Comparison of ENCODE assay signal across 1 cellular context in the genomic region with DNA sequence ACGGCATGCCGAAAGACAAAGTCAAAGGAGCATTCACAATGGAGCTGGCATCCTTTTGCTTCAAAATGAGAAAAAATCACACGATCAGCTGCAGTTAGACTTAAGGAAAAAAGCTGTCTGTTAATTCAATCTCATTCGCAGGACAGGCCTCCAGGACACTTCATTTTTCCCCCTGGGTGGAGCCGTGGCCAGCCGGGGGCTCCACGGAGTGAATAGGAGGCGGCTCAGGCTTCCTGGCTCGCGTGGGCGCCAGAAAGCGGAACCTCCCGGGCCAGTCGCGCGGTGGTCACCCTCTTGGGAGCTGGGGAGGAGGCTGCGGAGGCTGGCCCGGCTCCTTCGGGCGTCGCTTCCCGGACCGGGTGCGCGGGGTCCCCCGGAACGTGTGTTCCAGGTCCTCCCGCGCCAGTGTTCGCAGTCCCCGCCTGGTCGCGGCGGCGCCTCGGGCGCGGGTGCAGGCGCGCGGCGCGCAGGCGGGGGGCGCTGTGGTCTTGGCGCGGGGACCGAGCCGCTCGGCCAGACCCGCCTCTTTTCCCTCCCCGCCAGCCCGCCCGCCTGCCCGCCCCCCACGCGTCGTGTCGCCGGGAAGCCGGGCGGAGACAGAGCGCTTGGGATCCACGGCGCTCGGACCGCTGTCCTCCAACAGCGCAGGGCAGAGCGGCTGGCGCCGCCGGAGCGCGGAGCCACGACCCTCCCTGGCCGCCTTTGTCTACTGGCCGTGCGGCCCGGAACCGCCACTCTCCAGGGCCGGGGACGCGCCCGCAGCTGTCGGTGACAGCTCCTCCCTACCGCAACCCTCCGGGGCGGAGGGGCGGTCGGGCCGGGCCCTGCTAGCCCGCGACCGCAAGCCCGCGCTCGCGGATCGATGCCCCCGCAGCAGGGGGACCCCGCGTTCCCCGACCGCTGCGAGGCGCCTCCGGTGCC.
TF ChIP-seq lines count a peak whose summit lies in the region.

A gene (plus strand): TSS at position 599 of the 921 bp plus-strand sequence. CDS start 264 bp downstream, at position 863.

TF ChIP-seq in HepG2, 621 proteins besides CTCF, POLR2A, EP300 and RAD21 (continued from another document and continues in another):
- no peak for TF ChIP-seq TSC22D2 (CRISPR knock-in tag; IDR thresholded peaks at IDR 0.05; ENCODE audit: borderline replicate concordance)
- TF ChIP-seq NR1H2 (CRISPR knock-in tag; IDR thresholded peaks at IDR 0.05; ENCODE audit: borderline replicate concordance, low read depth), result no peak
- TF ChIP-seq ZNF790 (CRISPR knock-in tag; IDR thresholded peaks at IDR 0.05; ENCODE audit: borderline replicate concordance), result no peak; the same call in 1 of the 2 replicates
- TF ChIP-seq, protein P1, sequence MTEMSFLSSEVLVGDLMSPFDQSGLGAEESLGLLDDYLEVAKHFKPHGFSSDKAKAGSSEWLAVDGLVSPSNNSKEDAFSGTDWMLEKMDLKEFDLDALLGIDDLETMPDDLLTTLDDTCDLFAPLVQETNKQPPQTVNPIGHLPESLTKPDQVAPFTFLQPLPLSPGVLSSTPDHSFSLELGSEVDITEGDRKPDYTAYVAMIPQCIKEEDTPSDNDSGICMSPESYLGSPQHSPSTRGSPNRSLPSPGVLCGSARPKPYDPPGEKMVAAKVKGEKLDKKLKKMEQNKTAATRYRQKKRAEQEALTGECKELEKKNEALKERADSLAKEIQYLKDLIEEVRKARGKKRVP (CRISPR knock-in tag; IDR thresholded peaks at IDR 0.05), result no peak
- no peak; the same call in 1 of the 2 replicates for TF ChIP-seq ZNF776 (CRISPR knock-in tag; IDR thresholded peaks at IDR 0.05)
- 0 out of 2 replicates have a peak, but pooled peaks have one; percentile 30 for TF ChIP-seq GLI4 (CRISPR knock-in tag; IDR thresholded peaks at IDR 0.05; ENCODE audit: borderline replicate concordance)
- TF ChIP-seq SRF (IDR thresholded peaks at IDR 0.05; ENCODE audit: low read depth, low read length), result no peak
- no peak for TF ChIP-seq ZNF484 (CRISPR knock-in tag; IDR thresholded peaks at IDR 0.05; ENCODE audit: borderline replicate concordance, low read depth)
- TF ChIP-seq PCBP2 (optimal IDR thresholded peaks at IDR 0.05; ENCODE audit: low read depth, low read length, poor library complexity, severe bottlenecking), result no peak
- no peak; the same call in 1 of the 2 replicates for TF ChIP-seq MTF1 (CRISPR knock-in tag; IDR thresholded peaks at IDR 0.05)
- TF ChIP-seq, protein P2, sequence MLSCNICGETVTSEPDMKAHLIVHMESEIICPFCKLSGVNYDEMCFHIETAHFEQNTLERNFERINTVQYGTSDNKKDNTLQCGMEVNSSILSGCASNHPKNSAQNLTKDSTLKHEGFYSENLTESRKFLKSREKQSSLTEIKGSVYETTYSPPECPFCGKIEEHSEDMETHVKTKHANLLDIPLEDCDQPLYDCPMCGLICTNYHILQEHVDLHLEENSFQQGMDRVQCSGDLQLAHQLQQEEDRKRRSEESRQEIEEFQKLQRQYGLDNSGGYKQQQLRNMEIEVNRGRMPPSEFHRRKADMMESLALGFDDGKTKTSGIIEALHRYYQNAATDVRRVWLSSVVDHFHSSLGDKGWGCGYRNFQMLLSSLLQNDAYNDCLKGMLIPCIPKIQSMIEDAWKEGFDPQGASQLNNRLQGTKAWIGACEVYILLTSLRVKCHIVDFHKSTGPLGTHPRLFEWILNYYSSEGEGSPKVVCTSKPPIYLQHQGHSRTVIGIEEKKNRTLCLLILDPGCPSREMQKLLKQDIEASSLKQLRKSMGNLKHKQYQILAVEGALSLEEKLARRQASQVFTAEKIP (CRISPR knock-in tag; IDR thresholded peaks at IDR 0.05; ENCODE audit: borderline replicate concordance), result no peak
- 0 out of 2 replicates have a peak, but pooled peaks have one; percentile 21 for TF ChIP-seq HMG20A (CRISPR knock-in tag; IDR thresholded peaks at IDR 0.05; ENCODE audit: borderline replicate concordance)
- TF ChIP-seq, protein P3, sequence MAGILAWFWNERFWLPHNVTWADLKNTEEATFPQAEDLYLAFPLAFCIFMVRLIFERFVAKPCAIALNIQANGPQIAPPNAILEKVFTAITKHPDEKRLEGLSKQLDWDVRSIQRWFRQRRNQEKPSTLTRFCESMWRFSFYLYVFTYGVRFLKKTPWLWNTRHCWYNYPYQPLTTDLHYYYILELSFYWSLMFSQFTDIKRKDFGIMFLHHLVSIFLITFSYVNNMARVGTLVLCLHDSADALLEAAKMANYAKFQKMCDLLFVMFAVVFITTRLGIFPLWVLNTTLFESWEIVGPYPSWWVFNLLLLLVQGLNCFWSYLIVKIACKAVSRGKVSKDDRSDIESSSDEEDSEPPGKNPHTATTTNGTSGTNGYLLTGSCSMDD (CRISPR knock-in tag; IDR thresholded peaks at IDR 0.05), result no peak
- no peak for TF ChIP-seq RNF2 (conservative IDR thresholded peaks at IDR 0.05; ENCODE audit: low read depth)
- TF ChIP-seq TCF7 (IDR thresholded peaks at IDR 0.05; ENCODE audit: low read depth), result no peak
- TF ChIP-seq, protein P4, sequence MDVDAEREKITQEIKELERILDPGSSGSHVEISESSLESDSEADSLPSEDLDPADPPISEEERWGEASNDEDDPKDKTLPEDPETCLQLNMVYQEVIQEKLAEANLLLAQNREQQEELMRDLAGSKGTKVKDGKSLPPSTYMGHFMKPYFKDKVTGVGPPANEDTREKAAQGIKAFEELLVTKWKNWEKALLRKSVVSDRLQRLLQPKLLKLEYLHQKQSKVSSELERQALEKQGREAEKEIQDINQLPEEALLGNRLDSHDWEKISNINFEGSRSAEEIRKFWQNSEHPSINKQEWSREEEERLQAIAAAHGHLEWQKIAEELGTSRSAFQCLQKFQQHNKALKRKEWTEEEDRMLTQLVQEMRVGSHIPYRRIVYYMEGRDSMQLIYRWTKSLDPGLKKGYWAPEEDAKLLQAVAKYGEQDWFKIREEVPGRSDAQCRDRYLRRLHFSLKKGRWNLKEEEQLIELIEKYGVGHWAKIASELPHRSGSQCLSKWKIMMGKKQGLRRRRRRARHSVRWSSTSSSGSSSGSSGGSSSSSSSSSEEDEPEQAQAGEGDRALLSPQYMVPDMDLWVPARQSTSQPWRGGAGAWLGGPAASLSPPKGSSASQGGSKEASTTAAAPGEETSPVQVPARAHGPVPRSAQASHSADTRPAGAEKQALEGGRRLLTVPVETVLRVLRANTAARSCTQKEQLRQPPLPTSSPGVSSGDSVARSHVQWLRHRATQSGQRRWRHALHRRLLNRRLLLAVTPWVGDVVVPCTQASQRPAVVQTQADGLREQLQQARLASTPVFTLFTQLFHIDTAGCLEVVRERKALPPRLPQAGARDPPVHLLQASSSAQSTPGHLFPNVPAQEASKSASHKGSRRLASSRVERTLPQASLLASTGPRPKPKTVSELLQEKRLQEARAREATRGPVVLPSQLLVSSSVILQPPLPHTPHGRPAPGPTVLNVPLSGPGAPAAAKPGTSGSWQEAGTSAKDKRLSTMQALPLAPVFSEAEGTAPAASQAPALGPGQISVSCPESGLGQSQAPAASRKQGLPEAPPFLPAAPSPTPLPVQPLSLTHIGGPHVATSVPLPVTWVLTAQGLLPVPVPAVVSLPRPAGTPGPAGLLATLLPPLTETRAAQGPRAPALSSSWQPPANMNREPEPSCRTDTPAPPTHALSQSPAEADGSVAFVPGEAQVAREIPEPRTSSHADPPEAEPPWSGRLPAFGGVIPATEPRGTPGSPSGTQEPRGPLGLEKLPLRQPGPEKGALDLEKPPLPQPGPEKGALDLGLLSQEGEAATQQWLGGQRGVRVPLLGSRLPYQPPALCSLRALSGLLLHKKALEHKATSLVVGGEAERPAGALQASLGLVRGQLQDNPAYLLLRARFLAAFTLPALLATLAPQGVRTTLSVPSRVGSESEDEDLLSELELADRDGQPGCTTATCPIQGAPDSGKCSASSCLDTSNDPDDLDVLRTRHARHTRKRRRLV (CRISPR knock-in tag; IDR thresholded peaks at IDR 0.05), result no peak
- TF ChIP-seq ZNF501 (CRISPR knock-in tag; IDR thresholded peaks at IDR 0.05), result no peak; the same call in 1 of the 2 replicates
- TF ChIP-seq, protein P5, sequence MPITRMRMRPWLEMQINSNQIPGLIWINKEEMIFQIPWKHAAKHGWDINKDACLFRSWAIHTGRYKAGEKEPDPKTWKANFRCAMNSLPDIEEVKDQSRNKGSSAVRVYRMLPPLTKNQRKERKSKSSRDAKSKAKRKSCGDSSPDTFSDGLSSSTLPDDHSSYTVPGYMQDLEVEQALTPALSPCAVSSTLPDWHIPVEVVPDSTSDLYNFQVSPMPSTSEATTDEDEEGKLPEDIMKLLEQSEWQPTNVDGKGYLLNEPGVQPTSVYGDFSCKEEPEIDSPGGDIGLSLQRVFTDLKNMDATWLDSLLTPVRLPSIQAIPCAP (CRISPR knock-in tag; IDR thresholded peaks at IDR 0.05; ENCODE audit: low read depth), result no peak
- no peak for TF ChIP-seq SRSF9 (IDR thresholded peaks at IDR 0.05; ENCODE audit: borderline replicate concordance, insufficient read depth, low read depth, low read length, poor library complexity, severe bottlenecking)
- peak; percentile 77; the same call in 1 of the 2 replicates for TF ChIP-seq ZFP82 (CRISPR knock-in tag; IDR thresholded peaks at IDR 0.05; ENCODE audit: borderline replicate concordance)
- TF ChIP-seq HNF4A (CRISPR knock-in tag; IDR thresholded peaks at IDR 0.05), result no peak
- TF ChIP-seq, protein P6, sequence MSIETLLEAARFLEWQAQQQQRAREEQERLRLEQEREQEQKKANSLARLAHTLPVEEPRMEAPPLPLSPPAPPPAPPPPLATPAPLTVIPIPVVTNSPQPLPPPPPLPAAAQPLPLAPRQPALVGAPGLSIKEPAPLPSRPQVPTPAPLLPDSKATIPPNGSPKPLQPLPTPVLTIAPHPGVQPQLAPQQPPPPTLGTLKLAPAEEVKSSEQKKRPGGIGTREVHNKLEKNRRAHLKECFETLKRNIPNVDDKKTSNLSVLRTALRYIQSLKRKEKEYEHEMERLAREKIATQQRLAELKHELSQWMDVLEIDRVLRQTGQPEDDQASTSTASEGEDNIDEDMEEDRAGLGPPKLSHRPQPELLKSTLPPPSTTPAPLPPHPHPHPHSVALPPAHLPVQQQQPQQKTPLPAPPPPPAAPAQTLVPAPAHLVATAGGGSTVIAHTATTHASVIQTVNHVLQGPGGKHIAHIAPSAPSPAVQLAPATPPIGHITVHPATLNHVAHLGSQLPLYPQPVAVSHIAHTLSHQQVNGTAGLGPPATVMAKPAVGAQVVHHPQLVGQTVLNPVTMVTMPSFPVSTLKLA (IDR thresholded peaks at IDR 0.05), result no peak
- peak; percentile 58; the same call in 1 of the 2 replicates for TF ChIP-seq ZSCAN25 (CRISPR knock-in tag; IDR thresholded peaks at IDR 0.05)
- peak; percentile 80 for TF ChIP-seq HOXA3 (CRISPR knock-in tag; IDR thresholded peaks at IDR 0.05)
- no peak for TF ChIP-seq ZNF780A (CRISPR knock-in tag; IDR thresholded peaks at IDR 0.05)
- no peak for TF ChIP-seq ZNF326 (CRISPR knock-in tag; IDR thresholded peaks at IDR 0.05; ENCODE audit: borderline replicate concordance)
- TF ChIP-seq FOXC1 (CRISPR knock-in tag; IDR thresholded peaks at IDR 0.05; ENCODE audit: borderline replicate concordance), result 0 out of 2 replicates have a peak, but pooled peaks have one; percentile 35
- no peak for TF ChIP-seq EHMT2 (IDR thresholded peaks at IDR 0.05; ENCODE audit: borderline replicate concordance, low read depth, low read length)
- no peak for TF ChIP-seq ZNF335 (CRISPR knock-in tag; IDR thresholded peaks at IDR 0.05)
- TF ChIP-seq SIN3B (IDR thresholded peaks at IDR 0.05; ENCODE audit: low read length), result no peak
- no peak for TF ChIP-seq ZNF598 (CRISPR knock-in tag; IDR thresholded peaks at IDR 0.05; ENCODE audit: borderline replicate concordance)
- TF ChIP-seq, protein P7, sequence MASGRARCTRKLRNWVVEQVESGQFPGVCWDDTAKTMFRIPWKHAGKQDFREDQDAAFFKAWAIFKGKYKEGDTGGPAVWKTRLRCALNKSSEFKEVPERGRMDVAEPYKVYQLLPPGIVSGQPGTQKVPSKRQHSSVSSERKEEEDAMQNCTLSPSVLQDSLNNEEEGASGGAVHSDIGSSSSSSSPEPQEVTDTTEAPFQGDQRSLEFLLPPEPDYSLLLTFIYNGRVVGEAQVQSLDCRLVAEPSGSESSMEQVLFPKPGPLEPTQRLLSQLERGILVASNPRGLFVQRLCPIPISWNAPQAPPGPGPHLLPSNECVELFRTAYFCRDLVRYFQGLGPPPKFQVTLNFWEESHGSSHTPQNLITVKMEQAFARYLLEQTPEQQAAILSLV (CRISPR knock-in tag; IDR thresholded peaks at IDR 0.05; ENCODE audit: borderline replicate concordance), result no peak; the same call in 1 of the 2 replicates
- no peak for TF ChIP-seq THYN1 (CRISPR knock-in tag; IDR thresholded peaks at IDR 0.05; ENCODE audit: borderline replicate concordance, low read depth)
- no peak for TF ChIP-seq ZNF138 (CRISPR knock-in tag; IDR thresholded peaks at IDR 0.05; ENCODE audit: low read depth)
- TF ChIP-seq, protein P8, sequence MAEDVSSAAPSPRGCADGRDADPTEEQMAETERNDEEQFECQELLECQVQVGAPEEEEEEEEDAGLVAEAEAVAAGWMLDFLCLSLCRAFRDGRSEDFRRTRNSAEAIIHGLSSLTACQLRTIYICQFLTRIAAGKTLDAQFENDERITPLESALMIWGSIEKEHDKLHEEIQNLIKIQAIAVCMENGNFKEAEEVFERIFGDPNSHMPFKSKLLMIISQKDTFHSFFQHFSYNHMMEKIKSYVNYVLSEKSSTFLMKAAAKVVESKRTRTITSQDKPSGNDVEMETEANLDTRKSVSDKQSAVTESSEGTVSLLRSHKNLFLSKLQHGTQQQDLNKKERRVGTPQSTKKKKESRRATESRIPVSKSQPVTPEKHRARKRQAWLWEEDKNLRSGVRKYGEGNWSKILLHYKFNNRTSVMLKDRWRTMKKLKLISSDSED (CRISPR knock-in tag; IDR thresholded peaks at IDR 0.05), result no peak
- TF ChIP-seq KLF15 (CRISPR knock-in tag; IDR thresholded peaks at IDR 0.05; ENCODE audit: borderline replicate concordance), result peak; percentile 82
- TF ChIP-seq AHR (CRISPR knock-in tag; IDR thresholded peaks at IDR 0.05), result 0 out of 2 replicates have a peak, but pooled peaks have one; percentile 30
- TF ChIP-seq ZEB1 (IDR thresholded peaks at IDR 0.05; ENCODE audit: insufficient replicate concordance, low read depth), result no peak
- TF ChIP-seq SETDB1 (CRISPR knock-in tag; IDR thresholded peaks at IDR 0.05; ENCODE audit: borderline replicate concordance), result no peak
- TF ChIP-seq, protein P9, sequence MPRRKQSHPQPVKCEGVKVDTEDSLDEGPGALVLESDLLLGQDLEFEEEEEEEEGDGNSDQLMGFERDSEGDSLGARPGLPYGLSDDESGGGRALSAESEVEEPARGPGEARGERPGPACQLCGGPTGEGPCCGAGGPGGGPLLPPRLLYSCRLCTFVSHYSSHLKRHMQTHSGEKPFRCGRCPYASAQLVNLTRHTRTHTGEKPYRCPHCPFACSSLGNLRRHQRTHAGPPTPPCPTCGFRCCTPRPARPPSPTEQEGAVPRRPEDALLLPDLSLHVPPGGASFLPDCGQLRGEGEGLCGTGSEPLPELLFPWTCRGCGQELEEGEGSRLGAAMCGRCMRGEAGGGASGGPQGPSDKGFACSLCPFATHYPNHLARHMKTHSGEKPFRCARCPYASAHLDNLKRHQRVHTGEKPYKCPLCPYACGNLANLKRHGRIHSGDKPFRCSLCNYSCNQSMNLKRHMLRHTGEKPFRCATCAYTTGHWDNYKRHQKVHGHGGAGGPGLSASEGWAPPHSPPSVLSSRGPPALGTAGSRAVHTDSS (CRISPR knock-in tag; conservative IDR thresholded peaks at IDR 0.05), result no peak
- no peak for TF ChIP-seq ZNF256 (CRISPR knock-in tag; conservative IDR thresholded peaks at IDR 0.05)
